In the genomic region with DNA sequence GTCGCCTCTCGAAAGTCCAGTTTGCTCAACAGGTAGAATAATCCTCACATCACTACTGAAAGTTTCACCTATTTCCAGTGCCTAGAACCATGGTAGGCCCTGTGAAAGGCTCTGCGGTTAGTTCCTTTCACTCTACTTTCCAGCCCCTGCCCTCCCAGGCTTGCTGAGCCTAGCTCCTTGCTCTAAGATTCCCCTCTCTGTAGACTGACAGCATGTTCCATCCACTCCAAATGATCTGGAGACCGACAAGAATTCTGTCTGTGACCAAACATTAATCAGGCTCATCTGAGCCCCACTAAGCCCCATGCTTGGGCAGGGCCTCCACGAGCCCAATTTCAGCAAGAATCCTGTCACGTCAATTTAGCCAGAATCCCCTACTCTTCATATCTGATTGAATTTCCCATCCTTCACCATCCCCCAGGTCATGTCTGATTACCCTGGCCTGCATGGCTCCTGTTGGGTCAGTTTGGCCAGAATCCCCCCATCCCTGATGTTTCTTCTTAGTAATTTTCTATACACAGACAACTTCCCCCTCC, we compare ENCODE assay signal across 22 cellular contexts.
"Had no signal": no experiment of that assay in that cellular context is flagged by ENCODE, and none has a peak within 500 bp of the region (broad histone marks: within the 10 kb centered on the region; RNA-seq: fewer than 3 reads in every experiment).

No MANE protein-coding gene starts in this region.

- H3K27me3 ChIP-seq: right atrium auricular region, thyroid gland, upper lobe of left lung had no signal

- H3K27ac ChIP-seq: dorsolateral prefrontal cortex, gastrocnemius medialis, prostate gland, right atrium auricular region, stomach, upper lobe of left lung had no signal

- FAIRE-seq: colon, kidney had no signal

- H3K4me3 ChIP-seq: dorsolateral prefrontal cortex, gastrocnemius medialis, lung, prostate gland, right atrium auricular region, smooth muscle cell, stomach, thyroid gland, upper lobe of left lung had no signal

- H3K4me1 ChIP-seq: gastrocnemius medialis, prostate gland, right atrium auricular region, upper lobe of left lung had no signal

- H3K4me1 Mint-ChIP-seq: memory B cell; natural killer cell; stimulated activated effector memory CD8-positive, alpha-beta T cell treated with anti-CD3 and anti-CD28 coated beads, Interleukin-12 subunit alpha, Interleukin-12 subunit beta, amount 100 ng/mL, for 72 hours had no signal

- H3K4me3 Mint-ChIP-seq: memory B cell; natural killer cell; stimulated activated effector memory CD8-positive, alpha-beta T cell treated with anti-CD3 and anti-CD28 coated beads, Interleukin-12 subunit alpha, Interleukin-12 subunit beta, amount 100 ng/mL, for 72 hours had no signal

- H3K27ac Mint-ChIP-seq: memory B cell; natural killer cell; stimulated activated effector memory CD8-positive, alpha-beta T cell treated with anti-CD3 and anti-CD28 coated beads, Interleukin-12 subunit alpha, Interleukin-12 subunit beta, amount 100 ng/mL, for 72 hours had no signal

- ATAC-seq: gastrocnemius medialis; left lobe of liver; natural killer cell; sciatic nerve; stimulated activated effector memory CD8-positive, alpha-beta T cell treated with anti-CD3 and anti-CD28 coated beads, Interleukin-12 subunit alpha, Interleukin-12 subunit beta, amount 100 ng/mL, for 72 hours had no signal

- H3K4me2 ChIP-seq: smooth muscle cell had no signal

- H3K9me3 ChIP-seq: gastrocnemius medialis, prostate gland, right atrium auricular region, stomach, thyroid gland, upper lobe of left lung had no signal

- DNase-seq: dorsolateral prefrontal cortex; effector CD4-positive, alpha-beta T cell; foreskin fibroblast; gastrocnemius medialis; head of caudate nucleus; kidney; natural killer cell; stimulated activated CD4-positive, alpha-beta T cell treated with anti-CD3 and anti-CD28 coated beads, Interleukin-2, amount 100 ng/mL, for 24 hours; stimulated activated CD4-positive, alpha-beta T cell treated with anti-CD3 and anti-CD28 coated beads, Interleukin-4, amount 100 ng/mL, for 24 hours; stimulated activated naive CD4-positive, alpha-beta T cell treated with Interleukin-2 at 50 U/mL for 16 hours; stomach; upper lobe of left lung had no signal

- H3K9me3 Mint-ChIP-seq: natural killer cell; stimulated activated effector memory CD8-positive, alpha-beta T cell treated with anti-CD3 and anti-CD28 coated beads, Interleukin-12 subunit alpha, Interleukin-12 subunit beta, amount 100 ng/mL, for 72 hours had no signal

- H3K36me3 Mint-ChIP-seq: memory B cell; natural killer cell; stimulated activated effector memory CD8-positive, alpha-beta T cell treated with anti-CD3 and anti-CD28 coated beads, Interleukin-12 subunit alpha, Interleukin-12 subunit beta, amount 100 ng/mL, for 72 hours had no signal

- H3K36me3 ChIP-seq: gastrocnemius medialis, prostate gland, right atrium auricular region, stomach, thyroid gland, upper lobe of left lung had no signal
